Comparison of ENCODE assay signal across 1 cellular context in the genomic region with DNA sequence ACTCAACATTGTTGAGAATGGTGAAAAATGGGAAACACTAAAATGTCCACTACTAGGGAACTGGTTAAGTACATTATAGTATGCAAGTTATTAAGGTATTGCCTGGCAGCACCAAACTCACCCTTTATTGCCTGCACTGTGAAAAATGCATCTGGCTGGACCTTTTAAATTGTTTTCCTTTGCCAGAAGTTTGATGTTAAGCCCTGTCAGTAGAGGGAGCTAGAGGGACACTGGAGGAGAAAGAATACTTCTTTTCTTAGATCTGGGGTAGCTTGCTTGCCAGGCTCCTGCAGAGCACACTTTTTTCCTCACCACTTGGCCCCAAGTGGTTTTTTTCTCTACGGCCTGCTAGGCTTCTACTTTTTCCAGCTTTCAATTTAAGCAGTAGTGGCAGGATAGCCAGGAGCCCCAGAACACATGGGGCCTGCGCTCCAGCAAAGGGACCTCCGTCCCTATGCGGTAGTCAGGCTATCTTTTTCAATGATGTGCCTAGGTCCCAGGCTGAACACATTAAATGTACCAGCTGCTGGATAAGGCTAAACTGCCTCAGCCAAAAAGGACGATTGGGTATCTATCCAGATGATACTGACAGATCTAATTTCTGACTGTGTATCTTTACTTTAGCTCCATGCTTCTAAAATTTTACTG.
TF ChIP-seq lines count a peak whose summit lies in the region.

No MANE protein-coding gene starts in this region.

TF ChIP-seq in endothelial cell of umbilical vein, 7 proteins besides CTCF, POLR2A, EP300 and RAD21:
- TF ChIP-seq, protein P1, sequence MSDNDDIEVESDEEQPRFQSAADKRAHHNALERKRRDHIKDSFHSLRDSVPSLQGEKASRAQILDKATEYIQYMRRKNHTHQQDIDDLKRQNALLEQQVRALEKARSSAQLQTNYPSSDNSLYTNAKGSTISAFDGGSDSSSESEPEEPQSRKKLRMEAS (IDR thresholded peaks at IDR 0.05; ENCODE audit: insufficient read depth, insufficient read length), result no peak
- no peak for TF ChIP-seq POLR2AphosphoS5 (IDR thresholded peaks at IDR 0.05; ENCODE audit: insufficient read depth, low read depth, low read length)
- TF ChIP-seq EZH2 (IDR thresholded peaks at IDR 0.05; ENCODE audit: borderline replicate concordance, low read depth, low read length, severe bottlenecking), result no peak
- TF ChIP-seq JUN (IDR thresholded peaks at IDR 0.05; ENCODE audit: borderline replicate concordance, insufficient read depth, insufficient read length, low read depth), result no peak
- TF ChIP-seq GATA2 (IDR thresholded peaks at IDR 0.05; ENCODE audit: insufficient read depth, insufficient read length, low read depth, low read length), result no peak
- no peak for TF ChIP-seq FOS (IDR thresholded peaks at IDR 0.05; ENCODE audit: borderline replicate concordance, insufficient read depth, low read length)
- TF ChIP-seq MYC (IDR thresholded peaks at IDR 0.05; ENCODE audit: low read depth, low read length), result no peak
